ENCODE assay signal across 13 cellular contexts in the genomic region with DNA sequence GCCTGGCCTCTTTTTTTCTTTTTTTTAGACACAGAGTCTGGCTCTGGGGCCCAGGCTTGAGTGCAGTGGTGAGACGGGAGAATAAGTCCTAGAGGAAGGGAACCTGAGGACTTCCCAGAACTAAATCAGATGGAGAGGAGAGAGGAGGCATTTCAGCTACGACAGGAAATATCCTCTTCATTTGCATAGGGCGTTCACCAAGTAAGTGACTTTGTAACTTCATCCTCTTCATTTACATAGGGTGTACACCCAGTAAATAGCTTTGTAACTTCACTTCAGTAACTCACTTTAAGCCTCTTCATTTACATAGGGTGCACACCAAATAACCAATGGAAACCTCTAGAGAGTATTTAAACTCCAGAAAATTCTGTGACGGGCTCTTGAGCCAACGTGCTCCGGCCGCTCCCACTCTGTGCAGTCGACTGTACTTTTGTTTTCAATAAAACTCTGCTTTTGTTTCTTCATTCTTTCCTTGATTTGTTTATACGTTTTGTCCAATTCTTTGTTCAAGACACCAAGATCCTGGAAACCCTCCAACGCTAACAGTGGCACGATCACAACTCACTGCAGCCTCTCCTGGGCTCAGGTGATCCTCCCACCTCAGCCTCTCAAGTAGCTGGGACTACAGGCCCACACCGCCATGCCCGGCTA.
A peak's percentile ranks its signal among the peaks of the same experiment; 100 is the strongest.
DNase-seq lines count a peak whose midpoint lies in the region; ATAC-seq and TF ChIP-seq lines count a peak whose summit lies in the region.
"Had no signal": no experiment of that assay in that cellular context is flagged by ENCODE, and none has a peak within 500 bp of the region (broad histone marks: within the 10 kb centered on the region; RNA-seq: fewer than 3 reads in every experiment).

No MANE protein-coding gene starts in this region.

- H3K36me3 Mint-ChIP-seq in stimulated activated naive B cell treated with anti-CD40 and anti-IgM and Interleukin-4, amounts not matched to agents 10 μg/mL and 1 μg/mL and 100 μg/mL, for 72 hours: no peaks in the 10 kb centered on the region

- H3K27me3 Mint-ChIP-seq in stimulated activated naive B cell treated with anti-CD40 and anti-IgM and Interleukin-4, amounts not matched to agents 10 μg/mL and 1 μg/mL and 100 μg/mL, for 72 hours: no peaks in the 10 kb centered on the region

- no peaks in the 10 kb centered on the region for H3K9me3 Mint-ChIP-seq in stimulated activated naive B cell treated with anti-CD40 and anti-IgM and Interleukin-4, amounts not matched to agents 10 μg/mL and 1 μg/mL and 100 μg/mL, for 72 hours

- TF ChIP-seq CTCF in epithelial cell of esophagus (IDR thresholded peaks at IDR 0.05; ENCODE audit: insufficient read depth, low read depth, low read length, missing control alignments): no peak

- peak overlapping the region; percentile 68 for H3K27ac Mint-ChIP-seq in stimulated activated naive B cell treated with anti-CD40 and anti-IgM and Interleukin-4, amounts not matched to agents 10 μg/mL and 1 μg/mL and 100 μg/mL, for 72 hours

- peak; percentile 14 to 54 for DNase-seq in NOMO-1 (lab: John Stamatoyannopoulos, UW; ENCODE audit: unreplicated experiment in 2 of 2)
- DNase-seq in NOMO-1 treated with dmso at 0.1 percent for 144 hours (lab: John Stamatoyannopoulos, UW; ENCODE audit: unreplicated experiment): no peak
- DNase-seq in NCI-H526 (lab: John Stamatoyannopoulos, UW): peak; percentile 58 to 76
- DNase-seq in epithelial cell of esophagus (ENCODE audit: low read depth): peak; percentile 69
- DNase-seq in stimulated activated naive B cell treated with anti-CD40 and anti-IgM and Interleukin-4, amounts not matched to agents 10 μg/mL and 1 μg/mL and 100 μg/mL, for 72 hours: no peak
- DNase-seq in stimulated activated naive CD4-positive, alpha-beta T cell treated with Interleukin-2 at 50 U/mL for 16 hours (lab: John Stamatoyannopoulos, UW): no peak
- DNase-seq in activated CD4-positive, alpha-beta T cell treated with anti-CD3 and anti-CD28 coated beads for 48 hours: no peak
- DNase-seq: activated CD8-positive, alpha-beta memory T cell treated with anti-CD3 and anti-CD28 coated beads, Interleukin-2, amount 50 U/mL, for 4 hours; dorsolateral prefrontal cortex; head of caudate nucleus; KBM-7; NCI-H2227 treated with DMSO at 0.1 percent for 48 hours had no signal

- peaks cover 9 to 23% of the 10 kb centered on the region in 2 donors for H3K4me1 Mint-ChIP-seq in stimulated activated naive B cell treated with anti-CD40 and anti-IgM and Interleukin-4, amounts not matched to agents 10 μg/mL and 1 μg/mL and 100 μg/mL, for 72 hours

- H3K4me3 Mint-ChIP-seq in stimulated activated naive B cell treated with anti-CD40 and anti-IgM and Interleukin-4, amounts not matched to agents 10 μg/mL and 1 μg/mL and 100 μg/mL, for 72 hours: no peak overlapping the region

- H3K4me3 ChIP-seq in epithelial cell of esophagus (ENCODE audit: low read length): no peak overlapping the region
- H3K4me3 ChIP-seq: dorsolateral prefrontal cortex had no signal

- ATAC-seq in stimulated activated naive B cell treated with anti-CD40 and anti-IgM and Interleukin-4, amounts not matched to agents 10 μg/mL and 1 μg/mL and 100 μg/mL, for 72 hours (replicated peaks): peak; percentile 49 to 61
- ATAC-seq in HG03457 (IDR thresholded peaks at IDR 0.05; ENCODE audit: unreplicated experiment): no peak

Comparison
In these comparisons a context has a peak if more than half of its experiments do, and no peak if none do; other contexts are left out.
1. DNase-seq: peak in NOMO-1 (2 of 2), NCI-H526 (2 of 2) and epithelial cell of esophagus (single experiment); none in NOMO-1 treated with dmso at 0.1 percent for 144 hours (single experiment), stimulated activated naive B cell treated with anti-CD40 and anti-IgM and Interleukin-4, amounts not matched to agents 10 μg/mL and 1 μg/mL and 100 μg/mL, for 72 hours (single experiment), stimulated activated naive CD4-positive, alpha-beta T cell treated with Interleukin-2 at 50 U/mL for 16 hours (single experiment) and activated CD4-positive, alpha-beta T cell treated with anti-CD3 and anti-CD28 coated beads for 48 hours (single experiment).